ENCODE assay signal across 8 cellular contexts in the genomic region with DNA sequence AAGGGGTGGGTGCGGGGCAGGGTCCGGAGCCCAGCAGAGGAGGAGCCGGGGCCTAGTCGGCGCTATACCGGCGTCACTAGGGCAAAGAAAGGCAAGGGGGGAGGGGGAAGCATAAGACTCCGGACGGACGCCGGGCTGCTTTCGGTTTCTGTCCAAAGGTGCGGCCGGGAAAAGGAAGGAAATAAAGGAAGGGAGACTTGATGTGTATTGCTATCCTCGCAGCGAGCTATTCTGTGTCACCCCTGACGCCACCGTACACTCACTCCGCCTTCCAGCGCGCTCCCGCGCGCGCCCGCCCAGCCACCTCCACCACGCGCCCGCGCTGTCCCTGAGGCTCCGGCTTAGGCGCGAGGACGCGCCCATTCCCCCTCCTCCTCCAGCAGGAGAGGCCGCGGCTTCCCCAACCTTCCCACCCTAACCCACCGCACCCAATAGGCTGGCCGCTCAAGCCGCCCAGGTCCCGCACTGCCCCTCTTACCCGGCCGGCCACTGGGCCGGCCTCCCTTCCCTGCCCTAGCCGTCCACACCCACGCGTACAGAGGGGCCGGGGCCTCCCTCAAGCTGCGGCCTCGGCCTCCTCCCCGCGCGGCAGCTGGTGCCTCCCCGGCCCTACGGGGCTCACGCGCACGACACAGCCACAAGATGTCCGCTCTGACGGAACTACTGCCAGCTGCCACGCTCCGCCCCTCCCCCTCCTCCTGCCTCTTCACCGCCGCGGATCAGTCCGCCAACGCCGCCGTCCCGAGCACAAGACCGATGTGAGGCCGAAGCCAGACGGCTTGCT. TPM values are rescaled to one million over a fixed set of nuclear protein-coding genes. Genes with fewer than 3 reads are reported as not detected.
DNase-seq lines count a peak whose midpoint lies in the region; ATAC-seq and TF ChIP-seq lines count a peak whose summit lies in the region.

A gene (minus strand): TSS at position 662 of the 784 bp plus-strand sequence. CDS start 1,043 bp downstream, outside the sequence.

- H3K27me3 Mint-ChIP-seq in activated T-cell treated with anti-CD3 and anti-CD28 coated beads, Interleukin-2, amount 50 U/mL, for 72 hours (ENCODE audit: low read depth) = no peaks in the 10 kb centered on the region
- peaks cover 0 to 2% (median 0%) of the 10 kb centered on the region in 5 donors for H3K27me3 Mint-ChIP-seq in naive thymus-derived CD4-positive, alpha-beta T cell
- H3K27me3 Mint-ChIP-seq in stimulated activated naive B cell treated with anti-CD40 and anti-IgM and Interleukin-4, amounts not matched to agents 10 μg/mL and 1 μg/mL and 100 μg/mL, for 72 hours = no peaks in the 10 kb centered on the region

- peaks cover 0 to 35% (median 2%) of the 10 kb centered on the region in 4 donors for H3K4me1 ChIP-seq in Peyer's patch
- H3K4me1 ChIP-seq in naive thymus-derived CD4-positive, alpha-beta T cell (ENCODE audit: control insufficient read depth in 2 of 2, insufficient read depth in 2 of 2, low read length in 2 of 2) = peaks cover 19 to 24% of the 10 kb centered on the region in 2 donors

- H3K4me1 Mint-ChIP-seq in activated T-cell treated with anti-CD3 and anti-CD28 coated beads, Interleukin-2, amount 50 U/mL, for 72 hours (ENCODE audit: low read depth) = peaks cover 32% of the 10 kb centered on the region
- H3K4me1 Mint-ChIP-seq in naive thymus-derived CD4-positive, alpha-beta T cell = peaks cover 24 to 46% (median 40%) of the 10 kb centered on the region in 7 donors
- H3K4me1 Mint-ChIP-seq in stimulated activated naive B cell treated with anti-CD40 and anti-IgM and Interleukin-4, amounts not matched to agents 10 μg/mL and 1 μg/mL and 100 μg/mL, for 72 hours = peaks cover 20 to 38% of the 10 kb centered on the region in 2 donors

- H3K36me3 ChIP-seq in KOPT-K1 (ENCODE audit: insufficient read depth, low read length) = peaks cover 40% of the 10 kb centered on the region
- H3K36me3 ChIP-seq in Peyer's patch = no peaks in the 10 kb centered on the region
- H3K36me3 ChIP-seq in naive thymus-derived CD4-positive, alpha-beta T cell (ENCODE audit: control insufficient read depth in 2 of 3, insufficient read depth in 3 of 3, low read length in 3 of 3) = peaks cover 0 to 21% (median 3%) of the 10 kb centered on the region in 3 experiments

- CTCF ChIA-PET in naive thymus-derived CD4-positive, alpha-beta T cell (lab: Charles Lee) = interaction anchor here (0.6 to 2.1 kb wide), 6 partner anchors 17 to 265 kb away, joined by 3 to 13 read pairs (median 4); a partner anchor contains a TSS

- no peak within 1 kb of the TSS for H3K4me3 Mint-ChIP-seq in activated T-cell treated with anti-CD3 and anti-CD28 coated beads, Interleukin-2, amount 50 U/mL, for 72 hours
- H3K4me3 Mint-ChIP-seq in naive thymus-derived CD4-positive, alpha-beta T cell = no peak within 1 kb of the TSS
- H3K4me3 Mint-ChIP-seq in stimulated activated naive B cell treated with anti-CD40 and anti-IgM and Interleukin-4, amounts not matched to agents 10 μg/mL and 1 μg/mL and 100 μg/mL, for 72 hours = no peak within 1 kb of the TSS

- H3K27ac ChIP-seq in KOPT-K1 (ENCODE audit: low read depth, low read length, poor library complexity, severe bottlenecking) (peak within 1 kb of the TSS; percentile 98), Peyer's patch (peak within 1 kb of the TSS; percentile 100)
- H3K27ac ChIP-seq in naive thymus-derived CD4-positive, alpha-beta T cell (ENCODE audit: low read depth, low read length) = peak within 1 kb of the TSS; percentile 99

- H3K4me3 ChIP-seq in Peyer's patch = peak within 1 kb of the TSS; percentile 85 to 93 (median 90)
- peak within 1 kb of the TSS; percentile 82 for H3K4me3 ChIP-seq in naive thymus-derived CD4-positive, alpha-beta T cell (ENCODE audit: low read length)

- no peak within 1 kb of the TSS for H3K27ac Mint-ChIP-seq in activated T-cell treated with anti-CD3 and anti-CD28 coated beads, Interleukin-2, amount 50 U/mL, for 72 hours
- H3K27ac Mint-ChIP-seq in naive thymus-derived CD4-positive, alpha-beta T cell = no peak within 1 kb of the TSS
- no peak within 1 kb of the TSS for H3K27ac Mint-ChIP-seq in stimulated activated naive B cell treated with anti-CD40 and anti-IgM and Interleukin-4, amounts not matched to agents 10 μg/mL and 1 μg/mL and 100 μg/mL, for 72 hours

- no peaks in the 10 kb centered on the region for H3K9me3 Mint-ChIP-seq in activated T-cell treated with anti-CD3 and anti-CD28 coated beads, Interleukin-2, amount 50 U/mL, for 72 hours
- peaks cover 0 to 12% (median 0%) of the 10 kb centered on the region in 11 donors for H3K9me3 Mint-ChIP-seq in naive thymus-derived CD4-positive, alpha-beta T cell
- H3K9me3 Mint-ChIP-seq in stimulated activated naive B cell treated with anti-CD40 and anti-IgM and Interleukin-4, amounts not matched to agents 10 μg/mL and 1 μg/mL and 100 μg/mL, for 72 hours = no peaks in the 10 kb centered on the region

- DNase-seq in DMS79 (lab: John Stamatoyannopoulos, UW) = peak; percentile 66
- DNase-seq in Peyer's patch = peak; percentile 92 to 97 (median 96)
- DNase-seq in activated T-cell treated with anti-CD3 and anti-CD28 coated beads, Interleukin-2, amount 50 U/mL, for 72 hours = peak; percentile 96 to 97
- DNase-seq in fibroblast of gingiva (ENCODE audit: low read depth) = peak; percentile 99
- DNase-seq in naive thymus-derived CD4-positive, alpha-beta T cell = peak; percentile 92 to 97 (median 95)
- peak; percentile 95 for DNase-seq in stimulated activated naive B cell treated with anti-CD40 and anti-IgM and Interleukin-4, amounts not matched to agents 10 μg/mL and 1 μg/mL and 100 μg/mL, for 72 hours

- H3K27me3 ChIP-seq in Peyer's patch = no peaks in the 10 kb centered on the region
- H3K27me3 ChIP-seq in naive thymus-derived CD4-positive, alpha-beta T cell (ENCODE audit: control insufficient read depth in 2 of 2, insufficient read depth in 2 of 2, low read length in 2 of 2) = no peaks in the 10 kb centered on the region

- peak in 1 of 6 experiments; percentile 5 for TF ChIP-seq CTCF in Peyer's patch (IDR thresholded peaks at IDR 0.05)

- H3K36me3 Mint-ChIP-seq in activated T-cell treated with anti-CD3 and anti-CD28 coated beads, Interleukin-2, amount 50 U/mL, for 72 hours (ENCODE audit: insufficient read depth in 2 of 2) = peaks cover 3 to 17% of the 10 kb centered on the region in 2 donors
- peaks cover 3 to 10% (median 4%) of the 10 kb centered on the region in 5 donors for H3K36me3 Mint-ChIP-seq in naive thymus-derived CD4-positive, alpha-beta T cell
- H3K36me3 Mint-ChIP-seq in stimulated activated naive B cell treated with anti-CD40 and anti-IgM and Interleukin-4, amounts not matched to agents 10 μg/mL and 1 μg/mL and 100 μg/mL, for 72 hours = peaks cover 8 to 19% of the 10 kb centered on the region in 2 donors

- TF ChIP-seq POLR2A in Peyer's patch (IDR thresholded peaks at IDR 0.05) = peak; percentile 66 to 77

- intact Hi-C loops in naive thymus-derived CD4-positive, alpha-beta T cell (cut with micrococcal nuclease) = loop anchor here (1.0 to 5.0 kb wide), 14 partner anchors 8 to 1805 kb away; a partner anchor contains a TSS

- peak; percentile 33 for ATAC-seq in GM21737 (IDR thresholded peaks at IDR 0.05; ENCODE audit: unreplicated experiment)
- ATAC-seq in activated T-cell treated with anti-CD3 and anti-CD28 coated beads, Interleukin-2, amount 50 U/mL, for 72 hours (replicated peaks in 1 of 2) = peak; percentile 55 to 65
- peak; percentile 72 for ATAC-seq in naive thymus-derived CD4-positive, alpha-beta T cell
- peak; percentile 57 to 62 for ATAC-seq in stimulated activated naive B cell treated with anti-CD40 and anti-IgM and Interleukin-4, amounts not matched to agents 10 μg/mL and 1 μg/mL and 100 μg/mL, for 72 hours (replicated peaks)

- POLR2A ChIA-PET in naive thymus-derived CD4-positive, alpha-beta T cell (lab: Charles Lee) = interaction anchor here (0.6 to 5.3 kb wide), 34 partner anchors 10 to 1500 kb away, joined by 3 to 173 read pairs (median 6); a partner anchor contains a TSS

- H3K9me3 ChIP-seq in KOPT-K1 (ENCODE audit: insufficient read depth, low read length, poor library complexity, severe bottlenecking) (no peaks in the 10 kb centered on the region), Peyer's patch (no peaks in the 10 kb centered on the region)
- H3K9me3 ChIP-seq in naive thymus-derived CD4-positive, alpha-beta T cell (ENCODE audit: control insufficient read depth in 2 of 3, low read length in 3 of 3) = no peaks in the 10 kb centered on the region

RNA-seq across cellular contexts. Expression of the gene that starts here (rescaled TPM):
- total RNA-seq in Peyer's patch = 100 to 1,000 TPM; 240 to 373 (median 308) TPM
- 100 to 1,000 TPM; 460 to 481 TPM for total RNA-seq in activated T-cell treated with anti-CD3 and anti-CD28 coated beads, Interleukin-2, amount 50 U/mL, for 72 hours
- total RNA-seq in naive thymus-derived CD4-positive, alpha-beta T cell = 100 to 1,000 TPM; 339 to 556 (median 413) TPM
- polyA plus RNA-seq in naive thymus-derived CD4-positive, alpha-beta T cell = 100 to 1,000 TPM; 314 to 460 TPM

Comparison
In these comparisons a context has a peak if more than half of its experiments do, and no peak if none do; other contexts are left out.
1. Peak in every context shown above with its lines: DNase-seq, ATAC-seq, H3K4me3 ChIP-seq and H3K27ac ChIP-seq.